Comparison of ENCODE assay signal across 12 cellular contexts in the genomic region with DNA sequence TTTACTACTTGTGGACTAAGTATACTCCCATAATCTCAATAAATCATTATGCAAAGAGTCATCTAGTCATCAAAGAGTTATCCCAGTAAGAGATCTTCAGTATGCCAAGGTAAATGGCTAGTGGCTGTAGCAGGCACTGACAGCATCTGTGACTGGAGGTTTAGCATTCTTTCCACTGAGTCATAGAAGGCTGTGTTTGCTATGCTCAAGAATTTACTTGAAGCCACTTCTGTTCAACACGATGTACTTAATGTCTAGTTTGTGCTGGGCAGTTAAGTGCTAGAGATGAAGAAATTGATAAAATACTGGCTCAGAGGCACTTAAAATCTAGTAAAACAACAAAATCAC. TPM values are rescaled to one million over a fixed set of nuclear protein-coding genes. Genes with fewer than 3 reads are reported as not detected.
DNase-seq lines count a peak whose midpoint lies in the region; ATAC-seq, FAIRE-seq and TF ChIP-seq lines count a peak whose summit lies in the region.
"Had no signal": no experiment of that assay in that cellular context is flagged by ENCODE, and none has a peak within 500 bp of the region (broad histone marks: within the 10 kb centered on the region; RNA-seq: fewer than 3 reads in every experiment).

No MANE protein-coding gene starts in this region.

- no peak overlapping the region for H2AFZ ChIP-seq in IMR-90 (replicated peaks; ENCODE audit: low read length, poor library complexity)

- H3K9me1 ChIP-seq in IMR-90 (ENCODE audit: insufficient read depth, low read length): no peaks in the 10 kb centered on the region

- H2BK15ac ChIP-seq in IMR-90 (ENCODE audit: low read depth, low read length): no peak overlapping the region; the same call in 2 of the 3 replicates

- peak overlapping the region; percentile 87 for H2BK120ac ChIP-seq in IMR-90 (ENCODE audit: low read depth, low read length)

- in situ Hi-C loops in Caki2 (cut with HindIII; ENCODE audit: low pct_unique_long_range_greater_than_20kb, low sequenced_read_pairs) (no loop called here), IMR-90 (cut with MboI; ENCODE audit: low sequenced_read_pairs) (loop anchor here (25.0 kb wide), 2 partner anchors 280 to 380 kb away; a partner anchor contains a TSS)

- no TSS peak for BruUV-seq in IMR-90 (replicated peaks; lab: Mats Ljungman, UMichigan)

- H4K91ac ChIP-seq in IMR-90 (ENCODE audit: insufficient read depth, low read depth, low read length): no peak overlapping the region

- no peak for FAIRE-seq in bronchial epithelial cell (lab: Jason Lieb, UNC)

- H3K36me3 ChIP-seq in IMR-90 (ENCODE audit: control insufficient read depth, insufficient read depth, low read length): no peaks in the 10 kb centered on the region
- no peaks in the 10 kb centered on the region for H3K36me3 ChIP-seq in bronchial epithelial cell (ENCODE audit: control insufficient read depth, insufficient read depth, low read length)
- H3K36me3 ChIP-seq in colonic mucosa: no peaks in the 10 kb centered on the region

- peak overlapping the region; percentile 72 for H2BK5ac ChIP-seq in IMR-90 (ENCODE audit: low read depth, low read length, poor library complexity, severe bottlenecking)

- peak overlapping the region in 1 of 2 experiments; percentile 55; a peak in 1 of 4 replicates for H4K8ac ChIP-seq in IMR-90 (ENCODE audit: low read depth in 2 of 2, low read length in 2 of 2)

- peak overlapping the region; percentile 25; the same call in 1 of the 2 replicates for H4K5ac ChIP-seq in IMR-90 (ENCODE audit: low read depth, low read length)

- H3K27me3 ChIP-seq in IMR-90 (ENCODE audit: control insufficient read depth, insufficient read depth, low read length) (no peaks in the 10 kb centered on the region), bronchial epithelial cell (ENCODE audit: control insufficient read depth, insufficient read depth, low read length) (no peaks in the 10 kb centered on the region), colonic mucosa (no peaks in the 10 kb centered on the region)

- H3K4me1 ChIP-seq in IMR-90 (ENCODE audit: control insufficient read depth, insufficient read depth, low read length): peaks cover 5% of the 10 kb centered on the region
- no peaks in the 10 kb centered on the region for H3K4me1 ChIP-seq in colonic mucosa
- H3K4me1 ChIP-seq: psoas muscle had no signal

- H4K20me1 ChIP-seq in IMR-90 (ENCODE audit: insufficient read depth, low read length): no peaks in the 10 kb centered on the region

- H3K4me2 ChIP-seq in IMR-90 (ENCODE audit: low read depth, low read length): no peak overlapping the region

- no peak overlapping the region for H3K23ac ChIP-seq in IMR-90 (ENCODE audit: low read depth, low read length)

- H3K79me1 ChIP-seq in IMR-90 (ENCODE audit: low read depth in 1 of 2, low read length in 2 of 2): no peaks in the 10 kb centered on the region

- DNase-seq in Caki2 (ENCODE audit: low read depth) (peak; percentile 68), IMR-90 (peak; percentile 90), bronchial epithelial cell (ENCODE audit: low read depth) (peak; percentile 94), non-pigmented ciliary epithelial cell (ENCODE audit: low read depth) (peak; percentile 86), colonic mucosa (no peak)
- DNase-seq: NCI-H446 treated with DMSO at 0.1 percent for 48 hours, psoas muscle had no signal

- H3K4me3 ChIP-seq in IMR-90 (ENCODE audit: insufficient read depth, low read depth, low read length) (no peak overlapping the region), bronchial epithelial cell (ENCODE audit: low read depth, low read length) (no peak overlapping the region), colonic mucosa (no peak overlapping the region)
- H3K4me3 ChIP-seq: psoas muscle had no signal

- POLR2A ChIA-PET in IMR-90 (lab: Charles Lee; ENCODE audit: unreplicated experiment): no interaction called here

- peak overlapping the region; percentile 85; the same call in 1 of the 2 replicates for H2BK20ac ChIP-seq in IMR-90 (ENCODE audit: low read depth, low read length)

- H3K27ac ChIP-seq in IMR-90 (ENCODE audit: insufficient read depth, low read length) (no peak overlapping the region), colonic mucosa (no peak overlapping the region)
- H3K27ac ChIP-seq: psoas muscle had no signal

- intact Hi-C loops in IMR-90 (cut with micrococcal nuclease) (no loop called here), colonic mucosa (cut with DNase I) (no loop called here)

- H3K9me3 ChIP-seq in IMR-90 (ENCODE audit: control insufficient read depth, insufficient read depth, low read length): no peaks in the 10 kb centered on the region
- no peaks in the 10 kb centered on the region for H3K9me3 ChIP-seq in colonic mucosa
- H3K9me3 ChIP-seq: psoas muscle had no signal

- CTCF ChIA-PET in IMR-90 (lab: Yijun Ruan, JAX): no interaction called here

- no peak overlapping the region for H3K9ac ChIP-seq in IMR-90 (ENCODE audit: low read depth, low read length)
- H3K9ac ChIP-seq in colonic mucosa (ENCODE audit: low read depth in 2 of 2, low read length in 2 of 2): no peak overlapping the region

- no peak overlapping the region for H3K56ac ChIP-seq in IMR-90 (ENCODE audit: extremely low read depth, insufficient read depth, low read length)

- H3K4ac ChIP-seq in IMR-90 (ENCODE audit: low read depth, low read length): no peak overlapping the region

- no peak overlapping the region for H2AK9ac ChIP-seq in IMR-90 (replicated peaks; ENCODE audit: low read depth, low read length, poor library complexity)

- TF ChIP-seq CTCF in IMR-90 (conservative IDR thresholded peaks at IDR 0.05; ENCODE audit: low read depth, low read length) (no peak), bronchial epithelial cell (IDR thresholded peaks at IDR 0.05; ENCODE audit: insufficient read depth, low read length, severe bottlenecking) (no peak), colonic mucosa (IDR thresholded peaks at IDR 0.05) (no peak)

- peak; percentile 89 for ATAC-seq in IMR-90 (ENCODE audit: low read depth)
- no peak for ATAC-seq in GM18502 (IDR thresholded peaks at IDR 0.05; ENCODE audit: poor library complexity, unreplicated experiment)
- no peak for ATAC-seq in GM19467 (IDR thresholded peaks at IDR 0.05; ENCODE audit: unreplicated experiment)
- no peak for ATAC-seq in GM21423 (IDR thresholded peaks at IDR 0.05; ENCODE audit: unreplicated experiment)
- ATAC-seq: psoas muscle; stimulated activated memory B cell treated with anti-CD40 and anti-IgM and Interleukin-4, amounts not matched to agents 10 μg/mL and 1 μg/mL and 100 μg/mL, for 72 hours had no signal

- TF ChIP-seq RAD21 in IMR-90 (IDR thresholded peaks at IDR 0.05; ENCODE audit: low read length): no peak

- H3K14ac ChIP-seq in IMR-90 (replicated peaks; ENCODE audit: low read depth, low read length): 0 out of 2 replicates have a peak overlapping the region, but pooled peaks have one; percentile 39

- dilution Hi-C loops in IMR-90 (cut with HindIII; ENCODE audit: low sequenced_read_pairs, unreplicated experiment): no loop called here

- no peak for TF ChIP-seq POLR2A in IMR-90 (IDR thresholded peaks at IDR 0.05; ENCODE audit: low read depth, low read length)

- peak overlapping the region; percentile 85; the same call in 1 of the 2 replicates for H3K18ac ChIP-seq in IMR-90 (ENCODE audit: low read depth, low read length)

- no CpG with 5 or more reads among the region's 1 CpG for WGBS in IMR-90 (ENCODE audit: extremely low coverage in 2 of 2, insufficient read length in 1 of 2), 2 experiments

- no peak overlapping the region for H2AK5ac ChIP-seq in IMR-90 (ENCODE audit: low read depth, low read length)

TF ChIP-seq in IMR-90, 13 proteins besides CTCF, POLR2A, EP300 and RAD21:
- TF ChIP-seq, protein P1, sequence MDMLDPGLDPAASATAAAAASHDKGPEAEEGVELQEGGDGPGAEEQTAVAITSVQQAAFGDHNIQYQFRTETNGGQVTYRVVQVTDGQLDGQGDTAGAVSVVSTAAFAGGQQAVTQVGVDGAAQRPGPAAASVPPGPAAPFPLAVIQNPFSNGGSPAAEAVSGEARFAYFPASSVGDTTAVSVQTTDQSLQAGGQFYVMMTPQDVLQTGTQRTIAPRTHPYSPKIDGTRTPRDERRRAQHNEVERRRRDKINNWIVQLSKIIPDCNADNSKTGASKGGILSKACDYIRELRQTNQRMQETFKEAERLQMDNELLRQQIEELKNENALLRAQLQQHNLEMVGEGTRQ (IDR thresholded peaks at IDR 0.05; ENCODE audit: low read depth, low read length): no peak
- peak; percentile 61 for TF ChIP-seq FOS (IDR thresholded peaks at IDR 0.05; ENCODE audit: low read depth, low read length)

RNA-seq across cellular contexts. Expression of a gene that starts 13.1 kb away (rescaled TPM):
- 7.1 and 14.9 TPM in 2 replicates for total RNA-seq in Caki2 (2014; rRNA removed; shearing (Covaris generic); ENCODE audit: low replicate concordance)
- total RNA-seq in IMR-90 (2012; rRNA removed): 0.72 and 1.1 TPM in 2 replicates
- polyA plus RNA-seq in IMR-90 (2012; rRNA removed): 0.36 and 0.51 TPM in 2 replicates
- polyA plus RNA-seq in IMR-90 (2012; cell fraction: cytosol; rRNA removed): 0.15 and 0.34 TPM in 2 replicates
- polyA plus RNA-seq in IMR-90 (2012; cell fraction: nucleus; rRNA removed; ENCODE audit: low replicate concordance): 0.10 and 0.21 TPM in 2 replicates
- total RNA-seq in bronchial epithelial cell: 6.3 and 8.2 TPM in 2 replicates
- total RNA-seq in colonic mucosa: under 1 TPM in 1 of 2 donors, not detected in 1; 0.52 TPM
- total RNA-seq: cardiac septum, psoas muscle had no signal
- polyA plus RNA-seq: psoas muscle had no signal

RNA-seq across cellular contexts. Expression of a gene that starts 40.1 kb away (rescaled TPM):
- 0.14 TPM in 1 of 2 replicates, not detected in the other for total RNA-seq in Caki2 (2014; rRNA removed; shearing (Covaris generic); ENCODE audit: low replicate concordance)
- total RNA-seq in IMR-90 (2012; rRNA removed) (0.18 and 0.28 TPM in 2 replicates), bronchial epithelial cell (not detected in 2 replicates), colonic mucosa (1 to 10 TPM; 1.7 to 2.8 TPM)
- 0.05 and 0.06 TPM in 2 replicates for polyA plus RNA-seq in IMR-90 (2012; rRNA removed)
- 0.04 and 0.05 TPM in 2 replicates for polyA plus RNA-seq in IMR-90 (2012; cell fraction: cytosol; rRNA removed)
- polyA plus RNA-seq in IMR-90 (2012; cell fraction: nucleus; rRNA removed; ENCODE audit: low replicate concordance): 0.21 TPM in 1 of 2 replicates, not detected in the other
